ENCODE assay signal across 11 cellular contexts in the genomic region with DNA sequence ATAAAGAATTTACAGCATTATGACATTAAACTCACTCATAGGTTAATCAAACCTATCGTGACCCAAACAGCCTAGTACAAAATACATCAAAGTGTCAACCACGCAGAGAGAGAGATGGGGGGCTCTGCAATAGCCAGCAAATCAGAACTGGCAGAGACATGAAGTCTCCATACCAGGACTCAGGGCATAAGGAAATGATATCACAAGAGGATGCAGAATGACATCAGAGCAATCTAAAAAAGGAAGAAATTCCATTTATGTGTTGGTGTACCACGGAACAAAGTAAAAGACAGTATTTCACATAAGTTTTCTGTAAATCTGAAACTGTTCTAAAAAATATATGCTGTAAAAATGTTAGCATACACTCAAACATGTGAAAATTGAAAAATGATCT. TPM values are rescaled to one million over a fixed set of nuclear protein-coding genes. Genes with fewer than 3 reads are reported as not detected.
DNase-seq lines count a peak whose midpoint lies in the region; ATAC-seq, FAIRE-seq and TF ChIP-seq lines count a peak whose summit lies in the region.
"Had no signal": no experiment of that assay in that cellular context is flagged by ENCODE, and none has a peak within 500 bp of the region (broad histone marks: within the 10 kb centered on the region; RNA-seq: fewer than 3 reads in every experiment).

No MANE protein-coding gene starts in this region.

- no peaks in the 10 kb centered on the region for H3K27me3 Mint-ChIP-seq in CD4-positive, alpha-beta memory T cell
- no peaks in the 10 kb centered on the region for H3K27me3 Mint-ChIP-seq in progenitor cell of endocrine pancreas

- CTCF ChIA-PET in CD4-positive, alpha-beta memory T cell (lab: Charles Lee; ENCODE audit: partially characterized antibody) = no interaction called here

- POLR2A ChIA-PET in CD4-positive, alpha-beta memory T cell (lab: Charles Lee; ENCODE audit: partially characterized antibody) = no interaction called here

- H3K4me1 Mint-ChIP-seq in CD4-positive, alpha-beta memory T cell = peaks cover 54 to 90% (median 76%) of the 10 kb centered on the region in 4 donors
- H3K4me1 Mint-ChIP-seq in progenitor cell of endocrine pancreas (ENCODE audit: low read depth) = peaks cover 6% of the 10 kb centered on the region

- no peak overlapping the region for H3K4me3 ChIP-seq in CD4-positive, alpha-beta memory T cell (ENCODE audit: low read length in 2 of 2)
- H3K4me3 ChIP-seq in SJSA1 = no peak overlapping the region
- H3K4me3 ChIP-seq: hepatocyte, Peyer's patch had no signal

- H3K27me3 ChIP-seq in CD4-positive, alpha-beta memory T cell (ENCODE audit: insufficient read depth, low read length) = no peaks in the 10 kb centered on the region
- H3K27me3 ChIP-seq in SJSA1 (replicated peaks) = no peaks in the 10 kb centered on the region
- H3K27me3 ChIP-seq: hepatocyte, Peyer's patch had no signal

- no peaks in the 10 kb centered on the region for H3K9me3 Mint-ChIP-seq in CD4-positive, alpha-beta memory T cell
- H3K9me3 Mint-ChIP-seq in progenitor cell of endocrine pancreas (ENCODE audit: low read depth) = no peaks in the 10 kb centered on the region

- peak overlapping the region in 6 of 7 donors; percentile 5 to 84 (median 56) for H3K27ac Mint-ChIP-seq in CD4-positive, alpha-beta memory T cell
- H3K27ac Mint-ChIP-seq in progenitor cell of endocrine pancreas = peak overlapping the region; percentile 2

- no peak for DNase-seq in CD4-positive, alpha-beta memory T cell
- DNase-seq in SJSA1 (ENCODE audit: low read depth in 1 of 2, low spot score in 2 of 2) (no peak), fibroblast of peridontal ligament (ENCODE audit: extremely low read depth) (peak; percentile 65), progenitor cell of endocrine pancreas (ENCODE audit: low spot score, unreplicated experiment) (no peak), GM12892 (ENCODE audit: insufficient read length) (no peak)
- no peak for DNase-seq in activated CD4-positive, CD25-positive, alpha-beta regulatory T cell (lab: John Stamatoyannopoulos, UW)
- no peak for DNase-seq in effector CD8-positive, alpha-beta T cell (lab: John Stamatoyannopoulos, UW)
- DNase-seq: DMS153 had no signal

- no peak for TF ChIP-seq POLR2A in GM12892 (IDR thresholded peaks at IDR 0.05; ENCODE audit: low read depth, low read length)

- FAIRE-seq in GM12892 (lab: Jason Lieb, UNC) = no peak

- H3K36me3 ChIP-seq in CD4-positive, alpha-beta memory T cell (ENCODE audit: insufficient read depth, low read length) = no peaks in the 10 kb centered on the region
- H3K36me3 ChIP-seq in SJSA1 = no peaks in the 10 kb centered on the region
- H3K36me3 ChIP-seq: Peyer's patch had no signal

- TF ChIP-seq CTCF in progenitor cell of endocrine pancreas (IDR thresholded peaks at IDR 0.05; ENCODE audit: unreplicated experiment) = no peak

- H3K27ac ChIP-seq in CD4-positive, alpha-beta memory T cell (ENCODE audit: low read depth, low read length) = no peak overlapping the region
- peak overlapping the region; percentile 32; the same call in 1 of the 2 replicates for H3K27ac ChIP-seq in SJSA1

- intact Hi-C loops in CD4-positive, alpha-beta memory T cell (cut with micrococcal nuclease) = no loop called here

- peaks cover 72% of the 10 kb centered on the region for H3K4me1 ChIP-seq in CD4-positive, alpha-beta memory T cell (ENCODE audit: insufficient read depth, low read length)
- peaks cover 37% of the 10 kb centered on the region for H3K4me1 ChIP-seq in SJSA1 (replicated peaks)

- H3K36me3 Mint-ChIP-seq in CD4-positive, alpha-beta memory T cell = no peaks in the 10 kb centered on the region
- H3K36me3 Mint-ChIP-seq in progenitor cell of endocrine pancreas (ENCODE audit: insufficient read depth) = no peaks in the 10 kb centered on the region

- H3K9me3 ChIP-seq in CD4-positive, alpha-beta memory T cell (ENCODE audit: control insufficient read depth in 1 of 2, low read length in 2 of 2) = no peaks in the 10 kb centered on the region
- H3K9me3 ChIP-seq in SJSA1 (replicated peaks) = no peaks in the 10 kb centered on the region
- H3K9me3 ChIP-seq: Peyer's patch had no signal

- ATAC-seq in HG02763 (IDR thresholded peaks at IDR 0.05; ENCODE audit: unreplicated experiment) = no peak

- H3K4me3 Mint-ChIP-seq in CD4-positive, alpha-beta memory T cell = peak overlapping the region in 3 of 8 donors; percentile 7 to 24 (median 23)
- H3K4me3 Mint-ChIP-seq in progenitor cell of endocrine pancreas (ENCODE audit: low read depth) = no peak overlapping the region

RNA-seq across cellular contexts. Expression of a gene that starts 24.6 kb away (rescaled TPM):
- 10 to 100 TPM; 33.4 to 34.2 TPM for total RNA-seq in CD4-positive, alpha-beta memory T cell
- 10 to 100 TPM in 1 of 2 donors, 1 to 10 TPM in 1; 3.8 to 20.1 TPM for polyA plus RNA-seq in CD4-positive, alpha-beta memory T cell
- total RNA-seq in SJSA1 (2014; rRNA removed; shearing (Covaris generic)) = 60.1 and 67.4 TPM in 2 replicates
- total RNA-seq in progenitor cell of endocrine pancreas = 24.6 and 25.5 TPM in 2 replicates
- polyA plus RNA-seq in GM12892 (2012; ENCODE audit: missing spikeins) = 9.5 TPM
